Comparison of ENCODE assay signal across 9 cellular contexts in genomic region chr1:26959722-26960624, GRCh38. TPM values are rescaled to one million over a fixed set of nuclear protein-coding genes. Genes with fewer than 3 reads are reported as not detected.
DNase-seq lines count a peak whose midpoint lies in the region; ATAC-seq and TF ChIP-seq lines count a peak whose summit lies in the region.
"Had no signal": no experiment of that assay in that cellular context is flagged by ENCODE, and none has a peak within 500 bp of the region (broad histone marks: within the 10 kb centered on the region; RNA-seq: fewer than 3 reads in every experiment).

A gene with protein sequence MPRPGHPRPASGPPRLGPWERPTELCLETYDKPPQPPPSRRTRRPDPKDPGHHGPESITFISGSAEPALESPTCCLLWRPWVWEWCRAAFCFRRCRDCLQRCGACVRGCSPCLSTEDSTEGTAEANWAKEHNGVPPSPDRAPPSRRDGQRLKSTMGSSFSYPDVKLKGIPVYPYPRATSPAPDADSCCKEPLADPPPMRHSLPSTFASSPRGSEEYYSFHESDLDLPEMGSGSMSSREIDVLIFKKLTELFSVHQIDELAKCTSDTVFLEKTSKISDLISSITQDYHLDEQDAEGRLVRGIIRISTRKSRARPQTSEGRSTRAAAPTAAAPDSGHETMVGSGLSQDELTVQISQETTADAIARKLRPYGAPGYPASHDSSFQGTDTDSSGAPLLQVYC (minus strand): TSS chr1:26960468. CDS start chr1:26952380, 8,088 bp downstream.

- peak; percentile 97 for ATAC-seq in CD4-positive, alpha-beta T cell (ENCODE audit: poor library complexity)
- ATAC-seq in activated T-cell treated with anti-CD3 and anti-CD28 coated beads, Interleukin-2, amount 50 U/mL, for 4 hours = peak; percentile 82 to 86
- peak in 3 of 4 donors; percentile 7 to 50 (median 37) for ATAC-seq in psoas muscle

- peaks cover 7% of the 10 kb centered on the region for H3K4me1 ChIP-seq in psoas muscle

- intact Hi-C loops in CD4-positive, alpha-beta T cell (cut with DNase I, micrococcal nuclease) = no loop called here
- intact Hi-C loops in psoas muscle (cut with DNase I) = no loop called here

- peaks cover 6% of the 10 kb centered on the region for H3K27me3 ChIP-seq in CD4-positive, alpha-beta T cell (ENCODE audit: control insufficient read depth, insufficient read depth, low read length)
- H3K27me3 ChIP-seq in psoas muscle (ENCODE audit: insufficient read depth in 3 of 3, low read length in 2 of 3) = peaks cover 0 to 63% (median 22%) of the 10 kb centered on the region in 3 donors

- CTCF ChIA-PET in CD4-positive, alpha-beta T cell (lab: Charles Lee) = interaction anchor here (0.9 to 1.6 kb wide), 2 partner anchors 60 to 620 kb away, joined by 3 to 4 read pairs; partner anchors contain the start of gene GPATCH3

- no peaks in the 10 kb centered on the region for H3K9me3 Mint-ChIP-seq in CD4-positive, alpha-beta T cell
- H3K9me3 Mint-ChIP-seq in activated T-cell treated with anti-CD3 and anti-CD28 coated beads, Interleukin-2, amount 50 U/mL, for 4 hours = no peaks in the 10 kb centered on the region

- H3K27ac ChIP-seq in CD4-positive, alpha-beta T cell (ENCODE audit: low read depth, low read length) = no peak within 1 kb of the TSS
- H3K27ac ChIP-seq in psoas muscle = no peak within 1 kb of the TSS

- peaks cover 7% of the 10 kb centered on the region for H3K4me1 Mint-ChIP-seq in CD4-positive, alpha-beta T cell (ENCODE audit: low read depth)
- peaks cover 5% of the 10 kb centered on the region for H3K4me1 Mint-ChIP-seq in activated T-cell treated with anti-CD3 and anti-CD28 coated beads, Interleukin-2, amount 50 U/mL, for 4 hours (ENCODE audit: low read depth)

- H3K27me3 Mint-ChIP-seq in CD4-positive, alpha-beta T cell = peaks cover 27% of the 10 kb centered on the region
- H3K27me3 Mint-ChIP-seq in activated T-cell treated with anti-CD3 and anti-CD28 coated beads, Interleukin-2, amount 50 U/mL, for 4 hours (ENCODE audit: low read depth) = peaks cover 21% of the 10 kb centered on the region

- H3K4me3 ChIP-seq in foreskin fibroblast (ENCODE audit: low read depth in 1 of 2, low read length in 2 of 2) (peak within 1 kb of the TSS; percentile 13 to 18), psoas muscle (peak within 1 kb of the TSS; percentile 38)

- H3K27ac Mint-ChIP-seq in CD4-positive, alpha-beta T cell = no peak within 1 kb of the TSS

- DNase-seq in CD4-positive, alpha-beta T cell = peak; percentile 47 to 68 (median 54)
- peak; percentile 76 for DNase-seq in NCI-H2171 (lab: John Stamatoyannopoulos, UW)
- peak; percentile 51 for DNase-seq in activated T-cell treated with anti-CD3 and anti-CD28 coated beads, Interleukin-2, amount 50 U/mL, for 4 hours
- no peak for DNase-seq in foreskin fibroblast
- DNase-seq in psoas muscle = no peak
- DNase-seq in DMS114 treated with DMSO at 0.1 percent for 48 hours (lab: John Stamatoyannopoulos, UW; ENCODE audit: unreplicated experiment) = no peak
- no peak for DNase-seq in amniotic stem cell (lab: John Stamatoyannopoulos, UW)
- DNase-seq in dedifferentiated amniotic fluid mesenchymal stem cell (ENCODE audit: extremely low spot score) = no peak

- no peaks in the 10 kb centered on the region for H3K36me3 ChIP-seq in psoas muscle (ENCODE audit: insufficient read depth in 1 of 2, low read depth in 1 of 2)

- no peaks in the 10 kb centered on the region for H3K9me3 ChIP-seq in CD4-positive, alpha-beta T cell (ENCODE audit: control insufficient read depth, low read length)
- no peaks in the 10 kb centered on the region for H3K9me3 ChIP-seq in psoas muscle

- TF ChIP-seq CTCF in CD4-positive, alpha-beta T cell (IDR thresholded peaks at IDR 0.05) = peak; percentile 36
- TF ChIP-seq CTCF in foreskin fibroblast (IDR thresholded peaks at IDR 0.05; ENCODE audit: low read depth, low read length) (no peak), psoas muscle (IDR thresholded peaks at IDR 0.05) (no peak)

- 1 to 2% (median 2%) methylated on average over 66 to 86 of the region's 86 CpGs for WGBS in psoas muscle, 3 donors

- POLR2A ChIA-PET in CD4-positive, alpha-beta T cell (lab: Charles Lee) = interaction anchor here (0.6 to 1.2 kb wide), 3 partner anchors 59 to 268 kb away, joined by 3 read pairs; partner anchors contain the start of gene GPATCH3

- H3K36me3 Mint-ChIP-seq in CD4-positive, alpha-beta T cell (ENCODE audit: low read depth) = no peaks in the 10 kb centered on the region
- H3K36me3 Mint-ChIP-seq in activated T-cell treated with anti-CD3 and anti-CD28 coated beads, Interleukin-2, amount 50 U/mL, for 4 hours (ENCODE audit: insufficient read depth) = peaks cover 6% of the 10 kb centered on the region

- H3K4me3 Mint-ChIP-seq in CD4-positive, alpha-beta T cell = peak within 1 kb of the TSS; percentile 89
- H3K4me3 Mint-ChIP-seq in activated T-cell treated with anti-CD3 and anti-CD28 coated beads, Interleukin-2, amount 50 U/mL, for 4 hours = peak within 1 kb of the TSS; percentile 82

RNA-seq across cellular contexts. Expression of the gene that starts here (rescaled TPM):
- total RNA-seq in CD4-positive, alpha-beta T cell = 1 to 10 TPM in 1 of 2 experiments, under 1 TPM in 1; 0.95 to 1.2 TPM
- total RNA-seq in activated T-cell treated with anti-CD3 and anti-CD28 coated beads, Interleukin-2, amount 50 U/mL, for 4 hours = not detected
- total RNA-seq in psoas muscle = not detected
- polyA plus RNA-seq in psoas muscle = under 1 TPM in 1 of 3 donors, not detected in 2; 0.01 TPM
- total RNA-seq: lung microvascular endothelial cell had no signal

Comparison
In these comparisons a context has a peak if more than half of its experiments do, and no peak if none do; other contexts are left out.
1. Peak in DNase-seq and ATAC-seq in activated T-cell treated with anti-CD3 and anti-CD28 coated beads, Interleukin-2, amount 50 U/mL, for 4 hours; RNA of the gene not detected or under 1 TPM.
2. Peak in ATAC-seq and H3K4me3 ChIP-seq in psoas muscle; RNA of the gene not detected or under 1 TPM.
3. ATAC-seq: peak in every context shown above with its lines; median percentile 97 in CD4-positive, alpha-beta T cell; 84 in activated T-cell treated with anti-CD3 and anti-CD28 coated beads, Interleukin-2, amount 50 U/mL, for 4 hours; 37 in psoas muscle.
4. DNase-seq: peak in CD4-positive, alpha-beta T cell (10 of 10) and NCI-H2171 (single experiment); none in foreskin fibroblast (0 of 2), psoas muscle (0 of 2), DMS114 treated with DMSO at 0.1 percent for 48 hours (single experiment), amniotic stem cell (single experiment) and dedifferentiated amniotic fluid mesenchymal stem cell (single experiment).